1 cellular context compared by ENCODE assay signal in genomic region chr4:141132689-141133145, GRCh38.
TF ChIP-seq lines count a peak whose summit lies in the region.

No MANE protein-coding gene starts in this region.

TF ChIP-seq in WTC11, 78 proteins besides CTCF, POLR2A, EP300 and RAD21 (continued from another document):
- TF ChIP-seq, protein P1, sequence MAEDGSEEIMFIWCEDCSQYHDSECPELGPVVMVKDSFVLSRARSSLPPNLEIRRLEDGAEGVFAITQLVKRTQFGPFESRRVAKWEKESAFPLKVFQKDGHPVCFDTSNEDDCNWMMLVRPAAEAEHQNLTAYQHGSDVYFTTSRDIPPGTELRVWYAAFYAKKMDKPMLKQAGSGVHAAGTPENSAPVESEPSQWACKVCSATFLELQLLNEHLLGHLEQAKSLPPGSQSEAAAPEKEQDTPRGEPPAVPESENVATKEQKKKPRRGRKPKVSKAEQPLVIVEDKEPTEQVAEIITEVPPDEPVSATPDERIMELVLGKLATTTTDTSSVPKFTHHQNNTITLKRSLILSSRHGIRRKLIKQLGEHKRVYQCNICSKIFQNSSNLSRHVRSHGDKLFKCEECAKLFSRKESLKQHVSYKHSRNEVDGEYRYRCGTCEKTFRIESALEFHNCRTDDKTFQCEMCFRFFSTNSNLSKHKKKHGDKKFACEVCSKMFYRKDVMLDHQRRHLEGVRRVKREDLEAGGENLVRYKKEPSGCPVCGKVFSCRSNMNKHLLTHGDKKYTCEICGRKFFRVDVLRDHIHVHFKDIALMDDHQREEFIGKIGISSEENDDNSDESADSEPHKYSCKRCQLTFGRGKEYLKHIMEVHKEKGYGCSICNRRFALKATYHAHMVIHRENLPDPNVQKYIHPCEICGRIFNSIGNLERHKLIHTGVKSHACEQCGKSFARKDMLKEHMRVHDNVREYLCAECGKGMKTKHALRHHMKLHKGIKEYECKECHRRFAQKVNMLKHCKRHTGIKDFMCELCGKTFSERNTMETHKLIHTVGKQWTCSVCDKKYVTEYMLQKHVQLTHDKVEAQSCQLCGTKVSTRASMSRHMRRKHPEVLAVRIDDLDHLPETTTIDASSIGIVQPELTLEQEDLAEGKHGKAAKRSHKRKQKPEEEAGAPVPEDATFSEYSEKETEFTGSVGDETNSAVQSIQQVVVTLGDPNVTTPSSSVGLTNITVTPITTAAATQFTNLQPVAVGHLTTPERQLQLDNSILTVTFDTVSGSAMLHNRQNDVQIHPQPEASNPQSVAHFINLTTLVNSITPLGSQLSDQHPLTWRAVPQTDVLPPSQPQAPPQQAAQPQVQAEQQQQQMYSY (CRISPR knock-in tag; IDR thresholded peaks at IDR 0.05), result no peak
- TF ChIP-seq ZNF263 (CRISPR knock-in tag; IDR thresholded peaks at IDR 0.05; ENCODE audit: low read depth) (peak; percentile 26; the same call in 1 of the 2 replicates), OVOL2 (CRISPR knock-in tag; IDR thresholded peaks at IDR 0.05; ENCODE audit: borderline replicate concordance) (no peak)
